Comparison of ENCODE assay signal across 19 cellular contexts in the genomic region with DNA sequence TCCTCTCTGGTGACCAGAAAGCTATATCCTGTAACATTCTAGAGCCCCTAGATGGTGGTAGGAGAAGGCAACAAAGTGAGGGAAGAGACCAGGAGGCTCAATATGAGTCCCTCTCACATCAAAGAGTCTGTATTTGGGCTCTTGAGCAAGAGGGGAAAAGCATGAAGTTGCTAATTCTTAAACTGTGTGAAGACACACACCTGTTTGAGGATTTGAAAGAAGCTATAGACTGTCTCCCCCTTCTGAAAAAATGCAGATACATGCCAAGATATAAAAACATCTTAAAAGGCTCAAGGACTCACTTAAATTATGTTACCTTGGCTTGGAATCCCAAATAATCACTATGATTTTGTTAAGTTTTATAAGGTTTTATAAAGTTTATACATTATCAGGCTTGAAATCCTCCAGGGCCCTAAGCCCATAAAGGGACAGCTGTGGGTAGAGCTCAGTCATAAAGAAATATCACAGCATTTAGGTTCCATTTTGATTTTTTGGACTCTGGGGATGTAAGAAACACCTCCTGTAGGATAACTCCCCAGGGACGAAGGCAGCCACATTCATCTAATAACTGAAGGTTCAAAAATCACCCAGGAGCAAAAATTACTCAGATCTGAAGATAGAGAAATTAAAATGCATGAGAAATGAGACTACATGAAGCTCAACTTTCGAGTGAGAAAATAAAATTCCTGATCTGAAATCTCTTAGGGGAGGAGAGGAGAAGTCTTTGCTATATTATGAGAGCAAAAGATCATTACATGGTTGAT.
"Had no signal": no experiment of that assay in that cellular context is flagged by ENCODE, and none has a peak within 500 bp of the region (broad histone marks: within the 10 kb centered on the region; RNA-seq: fewer than 3 reads in every experiment).

No MANE protein-coding gene starts in this region.

- H3K27ac ChIP-seq: breast epithelium, heart left ventricle, left lung had no signal

- H3K4me1 ChIP-seq: breast epithelium, left lung had no signal

- H3K4me3 Mint-ChIP-seq: activated B cell treated with CpG ODN at 0.5 μM for 24 hours; activated CD4-positive, alpha-beta T cell treated with anti-CD3 and anti-CD28 coated beads, Interleukin-2, amount 10 ng/mL, durations not matched to agents 7 days and 5 days; activated naive CD8-positive, alpha-beta T cell treated with anti-CD3 and anti-CD28 coated beads, Interleukin-2, amount 10 ng/mL, durations not matched to agents 7 days and 5 days; memory B cell; natural killer cell treated with Interleukin-12 subunit alpha and Interleukin-12 subunit beta and Interleukin-15 and Interleukin-18, amount 100 ng/mL, for 72 hours; T-helper 1 cell treated with Interleukin-12 subunit alpha and Interleukin-12 subunit beta and Interleukin-4 antibody, amounts not matched to agents 30 μg/mL and 1 μg/mL, for 36 hours had no signal

- H3K4me3 ChIP-seq: breast epithelium, heart left ventricle, left lung had no signal

- ATAC-seq: heart left ventricle, left lung, right cardiac atrium had no signal

- H3K27ac Mint-ChIP-seq: activated B cell treated with CpG ODN at 0.5 μM for 24 hours; activated CD4-positive, alpha-beta T cell treated with anti-CD3 and anti-CD28 coated beads, Interleukin-2, amount 10 ng/mL, durations not matched to agents 7 days and 5 days; activated naive CD8-positive, alpha-beta T cell treated with anti-CD3 and anti-CD28 coated beads, Interleukin-2, amount 10 ng/mL, durations not matched to agents 7 days and 5 days; memory B cell; natural killer cell treated with Interleukin-12 subunit alpha and Interleukin-12 subunit beta and Interleukin-15 and Interleukin-18, amount 100 ng/mL, for 72 hours; progenitor cell of endocrine pancreas; T-helper 1 cell treated with Interleukin-12 subunit alpha and Interleukin-12 subunit beta and Interleukin-4 antibody, amounts not matched to agents 30 μg/mL and 1 μg/mL, for 36 hours had no signal

- H3K9me3 Mint-ChIP-seq: activated naive CD8-positive, alpha-beta T cell treated with anti-CD3 and anti-CD28 coated beads, Interleukin-2, amount 10 ng/mL, durations not matched to agents 7 days and 5 days; memory B cell; natural killer cell treated with Interleukin-12 subunit alpha and Interleukin-12 subunit beta and Interleukin-15 and Interleukin-18, amount 100 ng/mL, for 72 hours; T-helper 1 cell treated with Interleukin-12 subunit alpha and Interleukin-12 subunit beta and Interleukin-4 antibody, amounts not matched to agents 30 μg/mL and 1 μg/mL, for 36 hours had no signal

- DNase-seq: activated B cell treated with CpG ODN at 0.5 μM for 24 hours; activated CD4-positive, alpha-beta T cell treated with anti-CD3 and anti-CD28 coated beads, Interleukin-2, amount 10 ng/mL, durations not matched to agents 7 days and 5 days; activated effector memory CD4-positive, alpha-beta T cell treated with Interleukin-2 at 50 U/mL for 16 hours; activated naive CD8-positive, alpha-beta T cell treated with anti-CD3 and anti-CD28 coated beads, Interleukin-2, amount 10 ng/mL, durations not matched to agents 7 days and 5 days; activated T-cell treated with anti-CD3 and anti-CD28 coated beads for 4 hours; anterior cingulate cortex; foreskin melanocyte; heart left ventricle; islet precursor cell; left lung; nucleus accumbens; right cardiac atrium; stimulated activated CD4-positive, alpha-beta T cell treated with anti-CD3 and anti-CD28 coated beads, Interleukin-1b, Interleukin-23, amount 100 ng/mL, for 48 hours; stimulated activated naive CD4-positive, alpha-beta T cell treated with Interleukin-2 at 50 U/mL for 16 hours had no signal

- H3K36me3 Mint-ChIP-seq: memory B cell; natural killer cell treated with Interleukin-12 subunit alpha and Interleukin-12 subunit beta and Interleukin-15 and Interleukin-18, amount 100 ng/mL, for 72 hours had no signal

- H3K9me3 ChIP-seq: breast epithelium, left lung had no signal

- H3K27me3 ChIP-seq: breast epithelium, heart left ventricle, left lung had no signal

- H3K36me3 ChIP-seq: breast epithelium, heart left ventricle, left lung had no signal

- H3K4me1 Mint-ChIP-seq: activated CD4-positive, alpha-beta T cell treated with anti-CD3 and anti-CD28 coated beads, Interleukin-2, amount 10 ng/mL, durations not matched to agents 7 days and 5 days had no signal

- H3K27me3 Mint-ChIP-seq: activated B cell treated with CpG ODN at 0.5 μM for 24 hours had no signal
